9 cellular contexts compared by ENCODE assay signal in genomic region chr5:120388016-120388781, GRCh38.
DNase-seq lines count a peak whose midpoint lies in the region; ATAC-seq and TF ChIP-seq lines count a peak whose summit lies in the region.
"Had no signal": no experiment of that assay in that cellular context is flagged by ENCODE, and none has a peak within 500 bp of the region (broad histone marks: within the 10 kb centered on the region; RNA-seq: fewer than 3 reads in every experiment).

No MANE protein-coding gene starts in this region.

- H3K4me3 ChIP-seq in DND-41 (ENCODE audit: low read depth in 1 of 2, low read length in 2 of 2) (no peak overlapping the region), HL-60 (replicated peaks; ENCODE audit: insufficient read depth, low read length) (no peak overlapping the region)

- POLR2A ChIA-PET in WTC11 (lab: Charles Lee): no interaction called here

- TF ChIP-seq CTCF in DND-41 (IDR thresholded peaks at IDR 0.05; ENCODE audit: borderline replicate concordance, extremely low read depth, low read length, poor library complexity, severe bottlenecking) (no peak), HL-60 (IDR thresholded peaks at IDR 0.05; ENCODE audit: insufficient read depth, low read length) (no peak), WTC11 (IDR thresholded peaks at IDR 0.05) (no peak), progenitor cell of endocrine pancreas (IDR thresholded peaks at IDR 0.05; ENCODE audit: unreplicated experiment) (no peak)

- no peaks in the 10 kb centered on the region for H3K4me1 Mint-ChIP-seq in activated T-helper 17 cell treated with anti-CD3 and anti-CD28 coated beads, Interleukin-2, amount 50 U/mL, for 72 hours
- no peaks in the 10 kb centered on the region for H3K4me1 Mint-ChIP-seq in WTC11
- no peaks in the 10 kb centered on the region for H3K4me1 Mint-ChIP-seq in progenitor cell of endocrine pancreas (ENCODE audit: low read depth)

- H3K27me3 ChIP-seq in DND-41 (ENCODE audit: insufficient read depth, low read length, poor library complexity) (no peaks in the 10 kb centered on the region), HL-60 (ENCODE audit: insufficient read depth, poor library complexity, severe bottlenecking) (no peaks in the 10 kb centered on the region)

- peak overlapping the region; percentile 51 for H3K4me2 ChIP-seq in DND-41 (ENCODE audit: insufficient read depth, low read length)

- CTCF ChIA-PET in WTC11 (lab: Charles Lee): no interaction called here

- H3K9me3 ChIP-seq in DND-41 (ENCODE audit: insufficient read depth, low read length, severe bottlenecking): no peaks in the 10 kb centered on the region

- H3K79me2 ChIP-seq in DND-41 (ENCODE audit: insufficient read depth, low read length): no peaks in the 10 kb centered on the region

- peak overlapping the region; percentile 99 for H3K27ac ChIP-seq in DND-41 (ENCODE audit: low read length)
- peak overlapping the region; percentile 42 for H3K27ac ChIP-seq in HL-60 (replicated peaks)

- H3K4me1 ChIP-seq in DND-41 (ENCODE audit: insufficient read depth, low read length): peaks cover 40% of the 10 kb centered on the region

- H3K9ac ChIP-seq in DND-41 (ENCODE audit: low read depth, low read length): peak overlapping the region; percentile 48

- no peak overlapping the region for H3K27ac Mint-ChIP-seq in activated T-helper 17 cell treated with anti-CD3 and anti-CD28 coated beads, Interleukin-2, amount 50 U/mL, for 72 hours
- H3K27ac Mint-ChIP-seq in WTC11: no peak overlapping the region
- no peak overlapping the region for H3K27ac Mint-ChIP-seq in progenitor cell of endocrine pancreas

- ATAC-seq in DND-41 (ENCODE audit: insufficient read depth, low read depth) (peak; percentile 90), WTC11 (no peak), HG02759 (IDR thresholded peaks at IDR 0.05; ENCODE audit: unreplicated experiment) (no peak), HG02642 (IDR thresholded peaks at IDR 0.05; ENCODE audit: poor library complexity, unreplicated experiment) (no peak)
- ATAC-seq in activated T-helper 17 cell treated with anti-CD3 and anti-CD28 coated beads, Interleukin-2, amount 50 U/mL, for 72 hours (replicated peaks): peak; percentile 29

- DNase-seq in DND-41: peak; percentile 60
- peak; percentile 11 to 45 for DNase-seq in HL-60 (ENCODE audit: low read depth in 1 of 2, low spot score in 1 of 2)
- DNase-seq in lung microvascular endothelial cell (ENCODE audit: low read depth in 2 of 2): peak; percentile 1 to 85
- no peak for DNase-seq in WTC11 (ENCODE audit: low spot score)
- no peak for DNase-seq in progenitor cell of endocrine pancreas (ENCODE audit: low spot score, unreplicated experiment)
- DNase-seq: stimulated activated naive CD4-positive, alpha-beta T cell had no signal

- H2AFZ ChIP-seq in DND-41 (ENCODE audit: low read depth, low read length): peak overlapping the region; percentile 13

- H3K36me3 ChIP-seq in DND-41 (ENCODE audit: insufficient read depth, low read length): no peaks in the 10 kb centered on the region

- H3K36me3 Mint-ChIP-seq in activated T-helper 17 cell treated with anti-CD3 and anti-CD28 coated beads, Interleukin-2, amount 50 U/mL, for 72 hours (ENCODE audit: low read depth): no peaks in the 10 kb centered on the region
- H3K36me3 Mint-ChIP-seq in WTC11 (no peaks in the 10 kb centered on the region), progenitor cell of endocrine pancreas (ENCODE audit: insufficient read depth) (no peaks in the 10 kb centered on the region)

- H3K4me3 Mint-ChIP-seq in activated T-helper 17 cell treated with anti-CD3 and anti-CD28 coated beads, Interleukin-2, amount 50 U/mL, for 72 hours: no peak overlapping the region
- H3K4me3 Mint-ChIP-seq in WTC11 (no peak overlapping the region), progenitor cell of endocrine pancreas (ENCODE audit: low read depth) (no peak overlapping the region)

- H4K20me1 ChIP-seq in DND-41 (ENCODE audit: insufficient read depth, low read length): no peaks in the 10 kb centered on the region

- no peaks in the 10 kb centered on the region for H3K27me3 Mint-ChIP-seq in activated T-helper 17 cell treated with anti-CD3 and anti-CD28 coated beads, Interleukin-2, amount 50 U/mL, for 72 hours
- H3K27me3 Mint-ChIP-seq in WTC11 (ENCODE audit: low read depth) (no peaks in the 10 kb centered on the region), progenitor cell of endocrine pancreas (no peaks in the 10 kb centered on the region)

- H3K9me3 Mint-ChIP-seq in activated T-helper 17 cell treated with anti-CD3 and anti-CD28 coated beads, Interleukin-2, amount 50 U/mL, for 72 hours: peaks cover 13% of the 10 kb centered on the region
- H3K9me3 Mint-ChIP-seq in WTC11 (no peaks in the 10 kb centered on the region), progenitor cell of endocrine pancreas (ENCODE audit: low read depth) (no peaks in the 10 kb centered on the region)

TF ChIP-seq in WTC11, 78 proteins besides CTCF, POLR2A, EP300 and RAD21:
- TF ChIP-seq USF2 (CRISPR knock-in tag; IDR thresholded peaks at IDR 0.05) (no peak), PREB (CRISPR knock-in tag; IDR thresholded peaks at IDR 0.05; ENCODE audit: borderline replicate concordance) (no peak), MXD4 (CRISPR knock-in tag; IDR thresholded peaks at IDR 0.05; ENCODE audit: borderline replicate concordance) (no peak), ZNF423 (CRISPR knock-in tag; IDR thresholded peaks at IDR 0.05) (no peak), HMGA2 (CRISPR knock-in tag; IDR thresholded peaks at IDR 0.05) (no peak), ZNF317 (CRISPR knock-in tag; IDR thresholded peaks at IDR 0.05; ENCODE audit: borderline replicate concordance, low read depth) (no peak)
- TF ChIP-seq, protein P1, sequence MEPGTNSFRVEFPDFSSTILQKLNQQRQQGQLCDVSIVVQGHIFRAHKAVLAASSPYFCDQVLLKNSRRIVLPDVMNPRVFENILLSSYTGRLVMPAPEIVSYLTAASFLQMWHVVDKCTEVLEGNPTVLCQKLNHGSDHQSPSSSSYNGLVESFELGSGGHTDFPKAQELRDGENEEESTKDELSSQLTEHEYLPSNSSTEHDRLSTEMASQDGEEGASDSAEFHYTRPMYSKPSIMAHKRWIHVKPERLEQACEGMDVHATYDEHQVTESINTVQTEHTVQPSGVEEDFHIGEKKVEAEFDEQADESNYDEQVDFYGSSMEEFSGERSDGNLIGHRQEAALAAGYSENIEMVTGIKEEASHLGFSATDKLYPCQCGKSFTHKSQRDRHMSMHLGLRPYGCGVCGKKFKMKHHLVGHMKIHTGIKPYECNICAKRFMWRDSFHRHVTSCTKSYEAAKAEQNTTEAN (CRISPR knock-in tag; IDR thresholded peaks at IDR 0.05): no peak
- TF ChIP-seq, protein P2, sequence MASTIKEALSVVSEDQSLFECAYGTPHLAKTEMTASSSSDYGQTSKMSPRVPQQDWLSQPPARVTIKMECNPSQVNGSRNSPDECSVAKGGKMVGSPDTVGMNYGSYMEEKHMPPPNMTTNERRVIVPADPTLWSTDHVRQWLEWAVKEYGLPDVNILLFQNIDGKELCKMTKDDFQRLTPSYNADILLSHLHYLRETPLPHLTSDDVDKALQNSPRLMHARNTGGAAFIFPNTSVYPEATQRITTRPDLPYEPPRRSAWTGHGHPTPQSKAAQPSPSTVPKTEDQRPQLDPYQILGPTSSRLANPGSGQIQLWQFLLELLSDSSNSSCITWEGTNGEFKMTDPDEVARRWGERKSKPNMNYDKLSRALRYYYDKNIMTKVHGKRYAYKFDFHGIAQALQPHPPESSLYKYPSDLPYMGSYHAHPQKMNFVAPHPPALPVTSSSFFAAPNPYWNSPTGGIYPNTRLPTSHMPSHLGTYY (CRISPR knock-in tag; IDR thresholded peaks at IDR 0.05): no peak
TF ChIP-seq in WTC11: peak in this region for 0.

Comparison
In these comparisons a context has a peak if more than half of its experiments do, and no peak if none do; other contexts are left out.
1. ATAC-seq: peak in DND-41 (single experiment) and activated T-helper 17 cell treated with anti-CD3 and anti-CD28 coated beads, Interleukin-2, amount 50 U/mL, for 72 hours (single experiment); none in WTC11 (single experiment), HG02759 (single experiment) and HG02642 (single experiment).
2. DNase-seq: peak in DND-41 (single experiment), HL-60 (2 of 2) and lung microvascular endothelial cell (2 of 2); none in WTC11 (single experiment) and progenitor cell of endocrine pancreas (single experiment).